In the genomic region with DNA sequence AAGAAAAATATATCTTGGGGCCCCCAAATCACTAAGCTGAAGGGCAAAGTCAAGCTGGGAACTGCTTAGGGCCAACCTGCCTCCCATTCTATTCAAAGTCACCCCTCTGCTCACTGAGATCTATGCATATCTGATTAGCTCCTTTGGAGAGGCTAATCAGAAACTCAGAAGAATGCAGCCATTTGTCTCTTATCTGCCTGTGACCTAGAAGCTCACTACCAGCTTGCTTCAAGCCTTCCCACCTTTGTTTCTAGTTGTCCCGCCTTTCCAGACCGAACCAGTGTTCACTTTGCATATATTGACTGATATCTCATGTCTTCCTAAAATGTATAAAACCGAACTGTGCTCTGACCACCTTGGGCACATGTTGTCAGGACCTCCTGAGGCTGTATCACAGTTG, we compare ENCODE assay signal across 15 cellular contexts.
"Had no signal": no experiment of that assay in that cellular context is flagged by ENCODE, and none has a peak within 500 bp of the region (broad histone marks: within the 10 kb centered on the region; RNA-seq: fewer than 3 reads in every experiment).

No MANE protein-coding gene starts in this region.

- DNase-seq: effector memory CD8-positive, alpha-beta T cell; foreskin keratinocyte; left colon; left ventricle myocardium superior; naive thymus-derived CD4-positive, alpha-beta T cell; posterior cingulate gyrus; right cardiac atrium; small intestine; stimulated activated CD4-positive, alpha-beta T cell treated with anti-CD3 and anti-CD28 coated beads, Interleukin-12 subunit alpha, Interleukin-12 subunit beta, amount 100 ng/mL, for 4 hours; stimulated activated naive CD4-positive, alpha-beta T cell treated with Interleukin-2 at 50 U/mL for 16 hours; uterus had no signal

- H3K4me3 Mint-ChIP-seq: effector memory CD8-positive, alpha-beta T cell; naive thymus-derived CD4-positive, alpha-beta T cell; type B pancreatic cell had no signal

- H3K9me3 ChIP-seq: neutrophil, uterus had no signal

- H3K27me3 Mint-ChIP-seq: type B pancreatic cell had no signal

- H3K27ac Mint-ChIP-seq: effector memory CD8-positive, alpha-beta T cell; naive thymus-derived CD4-positive, alpha-beta T cell; type B pancreatic cell had no signal

- H3K36me3 ChIP-seq: neutrophil, uterus had no signal

- H3K9me3 Mint-ChIP-seq: effector memory CD8-positive, alpha-beta T cell; type B pancreatic cell had no signal

- H3K36me3 Mint-ChIP-seq: naive thymus-derived CD4-positive, alpha-beta T cell; type B pancreatic cell had no signal

- H3K4me3 ChIP-seq: coronary artery, lung, uterus had no signal

- ATAC-seq: effector memory CD8-positive, alpha-beta T cell; foreskin keratinocyte; left colon; left ventricle myocardium superior; naive thymus-derived CD4-positive, alpha-beta T cell; right cardiac atrium had no signal

- H3K27me3 ChIP-seq: foreskin keratinocyte, neutrophil, uterus had no signal

- H3K27ac ChIP-seq: coronary artery, foreskin keratinocyte, neutrophil, uterus had no signal

- H3K4me1 ChIP-seq: foreskin keratinocyte, uterus had no signal
